In the genomic region with DNA sequence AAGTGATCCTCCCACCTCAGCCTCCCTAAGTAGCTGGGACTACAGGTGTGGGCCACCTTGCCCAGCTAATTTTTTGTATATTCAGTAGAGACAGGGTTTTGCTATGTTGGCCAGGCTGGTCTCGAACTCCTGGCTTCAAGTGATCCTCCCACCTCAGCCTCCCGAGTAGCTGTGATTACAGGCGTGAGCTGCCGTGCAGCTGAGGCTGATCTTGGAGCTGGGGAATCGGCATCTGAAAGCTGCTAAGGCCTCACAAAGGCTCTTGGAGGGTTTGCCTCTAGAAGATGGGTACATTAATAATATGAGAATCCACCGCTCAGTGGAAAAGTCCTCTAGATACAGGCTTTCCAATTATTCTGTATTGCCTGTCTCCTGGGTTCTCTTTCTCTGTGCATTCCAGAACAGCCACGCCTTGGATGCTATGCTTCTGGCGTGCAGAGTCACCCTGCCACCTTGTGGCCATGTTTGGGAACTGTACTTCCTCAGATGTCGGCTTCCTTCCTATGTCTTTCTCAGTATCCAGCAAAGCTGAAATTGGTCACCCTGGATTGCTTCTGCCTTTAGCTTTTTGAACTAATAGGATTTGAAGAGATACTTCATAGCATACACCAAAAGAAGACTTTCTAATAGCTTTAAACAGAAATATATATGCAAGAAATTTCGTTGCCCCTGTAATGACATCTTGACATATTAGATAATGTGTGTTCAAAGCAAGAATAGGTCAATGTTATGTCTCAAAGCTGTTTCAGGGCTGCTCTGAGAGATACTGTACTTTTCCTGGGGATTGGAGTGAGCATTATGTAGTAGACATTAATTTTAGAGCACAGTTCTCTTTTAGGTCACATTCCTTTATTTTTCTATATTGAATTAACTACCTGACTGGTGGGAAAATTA, we compare ENCODE assay signal across 8 cellular contexts. TPM values are rescaled to one million over a fixed set of nuclear protein-coding genes. Genes with fewer than 3 reads are reported as not detected.
DNase-seq lines count a peak whose midpoint lies in the region; ATAC-seq, FAIRE-seq and TF ChIP-seq lines count a peak whose summit lies in the region.

No MANE protein-coding gene starts in this region.

- H4K20me1 ChIP-seq in keratinocyte (ENCODE audit: control insufficient read depth, extremely low read depth, insufficient read depth, low read length): no peaks in the 10 kb centered on the region

- no peaks in the 10 kb centered on the region for H3K79me2 ChIP-seq in keratinocyte (ENCODE audit: control insufficient read depth, insufficient read depth, low read length)

- no peaks in the 10 kb centered on the region for H3K9me1 ChIP-seq in keratinocyte (ENCODE audit: control insufficient read depth, extremely low read depth, insufficient read depth, low read length)

- H3K36me3 ChIP-seq in breast epithelium (no peaks in the 10 kb centered on the region), keratinocyte (ENCODE audit: control insufficient read depth in 2 of 2, extremely low read depth in 1 of 2, insufficient read depth in 2 of 2, low read length in 2 of 2) (no peaks in the 10 kb centered on the region)

- H3K9me3 ChIP-seq in breast epithelium (no peaks in the 10 kb centered on the region), keratinocyte (ENCODE audit: control insufficient read depth, low read depth, low read length) (no peaks in the 10 kb centered on the region)

- no peaks in the 10 kb centered on the region for H3K27me3 ChIP-seq in breast epithelium
- no peaks in the 10 kb centered on the region for H3K27me3 ChIP-seq in keratinocyte (ENCODE audit: control insufficient read depth, extremely low read depth, insufficient read depth, low read length)

- intact Hi-C loops in breast epithelium (cut with DNase I; ENCODE audit: low total_unique reads): loop anchor here (10.0 kb wide), 1 partner anchor 373 kb away; no protein-coding TSS in a partner anchor

- H3K4me3 ChIP-seq in breast epithelium: no peak overlapping the region
- no peak overlapping the region for H3K4me3 ChIP-seq in keratinocyte (ENCODE audit: control insufficient read depth in 2 of 3, extremely low read depth in 1 of 3, insufficient read depth in 2 of 3, low read depth in 1 of 3, low read length in 3 of 3)

- H3K27ac ChIP-seq in VCaP: no peak overlapping the region
- H3K27ac ChIP-seq in breast epithelium: no peak overlapping the region
- H3K27ac ChIP-seq in keratinocyte (ENCODE audit: control insufficient read depth, insufficient read depth, low read length): no peak overlapping the region

- DNase-seq in A172 (ENCODE audit: low spot score) (peak; percentile 64), NCI-H2171 treated with DMSO at 0.1 percent for 48 hours (lab: John Stamatoyannopoulos, UW) (peak; percentile 84), breast epithelium (ENCODE audit: low spot score in 2 of 2) (peak; percentile 65 to 76), keratinocyte (ENCODE audit: low read depth, low spot score) (peak; percentile 32)
- peak; percentile 76 for DNase-seq in stimulated activated CD4-positive, alpha-beta T cell treated with anti-CD3 and anti-CD28 coated beads, Interleukin-1b, Interleukin-23, amount 100 ng/mL, for 48 hours

- peak; percentile 91 for FAIRE-seq in keratinocyte (lab: Jason Lieb, UNC)

- no peak overlapping the region for H3K4me2 ChIP-seq in keratinocyte (ENCODE audit: control insufficient read depth, extremely low read depth, insufficient read depth, low read depth, low read length)

- TF ChIP-seq CTCF in VCaP (conservative IDR thresholded peaks at IDR 0.05) (peak; percentile 95), breast epithelium (IDR thresholded peaks at IDR 0.05) (peak; percentile 80 to 91 (median 89)), keratinocyte (optimal IDR thresholded peaks at IDR 0.05 in 1 of 3, IDR thresholded peaks at IDR 0.05 in 1 of 3, conservative IDR thresholded peaks at IDR 0.05 in 1 of 3; ENCODE audit: extremely low read depth in 1 of 3, insufficient read depth in 2 of 3, low read length in 3 of 3) (peak; percentile 92 to 97 (median 96))

- ATAC-seq in GM18505 (IDR thresholded peaks at IDR 0.05; ENCODE audit: unreplicated experiment) (peak; percentile 83), HG03039 (IDR thresholded peaks at IDR 0.05; ENCODE audit: unreplicated experiment) (peak; percentile 74)

- dilution Hi-C loops in keratinocyte (cut with MboI; ENCODE audit: extremely low pct_ligation_motif_present, low sequenced_read_pairs): no loop called here

- no peaks in the 10 kb centered on the region for H3K4me1 ChIP-seq in breast epithelium
- peaks cover 2% of the 10 kb centered on the region for H3K4me1 ChIP-seq in keratinocyte (ENCODE audit: control insufficient read depth, extremely low read depth, insufficient read depth, low read length)

- H2AFZ ChIP-seq in keratinocyte (ENCODE audit: control insufficient read depth, low read length): no peak overlapping the region

- TF ChIP-seq POLR2A in GM18505 (IDR thresholded peaks at IDR 0.05; ENCODE audit: borderline replicate concordance, extremely low read depth, insufficient read depth, insufficient read length) (no peak), breast epithelium (IDR thresholded peaks at IDR 0.05) (no peak)

- no peak overlapping the region for H3K9ac ChIP-seq in keratinocyte (ENCODE audit: control insufficient read depth, extremely low read depth, insufficient read depth, low read length)

RNA-seq across cellular contexts. Expression of gene SYT16, which starts 25.1 kb away (rescaled TPM):
- 0.02 TPM in 1 of 2 replicates, not detected in the other for total RNA-seq in A172 (2014; rRNA removed; shearing (Covaris generic))
- under 1 TPM in 2 of 3 donors, not detected in 1; under 0.01 TPM for total RNA-seq in breast epithelium
- polyA plus RNA-seq in keratinocyte: 0.64 to 1.00 TPM (median 0.93 TPM) in 3 replicates
- not detected for polyA plus RNA-seq in keratinocyte (2011; ENCODE audit: low read depth)
- 0.18 and 0.46 TPM in 2 replicates for polyA plus RNA-seq in keratinocyte (2011; cell fraction: cytosol; rRNA removed)
- 0.87 and 1.5 TPM in 2 replicates for polyA plus RNA-seq in keratinocyte (2011; cell fraction: nucleus; rRNA removed)
- polyA plus RNA-seq in keratinocyte (2012; ENCODE audit: low replicate concordance): 0.08 and 0.88 TPM in 2 replicates
- polyA minus RNA-seq in keratinocyte: 1.9 to 5.9 TPM (median 5.6 TPM) in 3 replicates
- 2.3 TPM for polyA minus RNA-seq in keratinocyte (2011; cell fraction: cytosol; rRNA and poly(A)+ RNA removed)
- 2.5 and 7.3 TPM in 2 replicates for polyA minus RNA-seq in keratinocyte (2011; cell fraction: nucleus; rRNA and poly(A)+ RNA removed)

Comparison
In these comparisons a context has a peak if more than half of its experiments do, and no peak if none do; other contexts are left out.
1. DNase-seq: peak in every context shown above with its lines; median percentile 84 in NCI-H2171 treated with DMSO at 0.1 percent for 48 hours; 76 in stimulated activated CD4-positive, alpha-beta T cell treated with anti-CD3 and anti-CD28 coated beads, Interleukin-1b, Interleukin-23, amount 100 ng/mL, for 48 hours; 70 in breast epithelium; 64 in A172; 32 in keratinocyte.